9 cellular contexts compared by ENCODE assay signal in the genomic region with DNA sequence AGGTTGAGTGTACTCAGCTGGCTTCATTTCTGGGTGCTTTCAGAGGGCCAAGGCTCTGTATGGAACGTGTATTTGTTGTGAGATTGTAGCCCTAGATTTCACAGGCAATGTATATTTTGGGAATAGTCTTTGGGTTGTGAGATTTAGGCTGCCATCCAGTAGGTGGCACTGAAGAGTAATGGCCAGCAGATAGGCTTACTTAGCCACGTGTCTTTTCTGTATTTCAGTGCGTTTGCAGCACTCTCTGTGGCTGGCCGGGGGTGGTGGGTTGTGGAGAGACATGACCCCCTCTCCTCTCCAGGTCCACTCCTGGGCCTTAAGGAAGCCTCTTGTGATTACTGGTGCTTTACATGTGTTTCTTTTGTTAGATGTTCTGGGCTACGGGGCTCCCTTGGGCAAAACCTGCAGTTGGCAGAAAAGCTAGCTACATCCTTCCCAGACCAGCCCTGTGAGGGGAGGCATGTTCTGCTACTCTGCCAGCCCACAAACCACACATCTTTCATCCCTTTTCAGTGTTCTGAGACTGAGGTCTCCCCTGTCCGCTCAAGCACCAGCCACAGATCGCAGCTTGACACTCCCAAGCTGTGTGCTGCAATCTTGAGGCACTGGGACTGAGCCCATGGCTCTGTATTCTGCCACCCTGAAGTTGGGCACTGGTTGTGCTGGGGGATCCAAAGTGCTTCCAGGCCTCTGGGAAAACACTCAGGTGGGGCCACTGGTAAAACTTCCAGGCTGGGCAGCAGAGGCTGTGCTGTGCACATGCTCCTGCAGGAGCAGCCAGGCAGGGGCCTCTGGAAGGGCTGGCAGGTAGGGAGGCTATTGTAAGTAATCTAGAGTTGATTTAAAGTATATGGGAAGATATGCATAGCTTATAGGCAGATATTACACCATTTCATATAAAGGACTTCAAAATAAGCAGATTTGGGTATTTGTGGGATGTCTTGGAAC.
DNase-seq lines count a peak whose midpoint lies in the region; ATAC-seq and TF ChIP-seq lines count a peak whose summit lies in the region.
"Had no signal": no experiment of that assay in that cellular context is flagged by ENCODE, and none has a peak within 500 bp of the region (broad histone marks: within the 10 kb centered on the region; RNA-seq: fewer than 3 reads in every experiment).

No MANE protein-coding gene starts in this region.

- H3K36me3 ChIP-seq in BLaER1 (no peaks in the 10 kb centered on the region), MG63 (no peaks in the 10 kb centered on the region), transverse colon (no peaks in the 10 kb centered on the region)

- CTCF ChIA-PET in WTC11 (lab: Charles Lee) = interaction anchor here (0.6 to 1.7 kb wide), 6 partner anchors 10 to 387 kb away, joined by 3 to 6 read pairs (median 3); no protein-coding TSS in a partner anchor

- no peak overlapping the region for H3K4me3 ChIP-seq in BLaER1
- no peak overlapping the region for H3K4me3 ChIP-seq in MG63
- H3K4me3 ChIP-seq in transverse colon = no peak overlapping the region

- TF ChIP-seq CTCF in WTC11 (IDR thresholded peaks at IDR 0.05) = 0 out of 2 replicates have a peak, but pooled peaks have one; percentile 33
- TF ChIP-seq CTCF in transverse colon (IDR thresholded peaks at IDR 0.05) = peak in 4 of 5 experiments; percentile 25 to 49 (median 38)

- peak; percentile 23 for DNase-seq in MG63
- peak; percentile 60 for DNase-seq in WTC11 (ENCODE audit: low spot score)
- peak; percentile 40 for DNase-seq in iPS-NIHi11 (ENCODE audit: low spot score)
- peak; percentile 9 for DNase-seq in transverse colon
- no peak for DNase-seq in epidermal melanocyte (ENCODE audit: insufficient read length, low spot score)

- WGBS in transverse colon (ENCODE audit: low coverage in 1 of 2), 2 donors = 37 to 40% methylated on average over 1 to 7 of the region's 7 CpGs

- H3K9ac ChIP-seq in BLaER1 = no peak overlapping the region

- peak overlapping the region; percentile 27; the same call in 1 of the 2 replicates for H3K4me3 Mint-ChIP-seq in WTC11
- H3K4me3 Mint-ChIP-seq: naive thymus-derived CD8-positive, alpha-beta T cell had no signal

- no peaks in the 10 kb centered on the region for H3K36me3 Mint-ChIP-seq in WTC11
- H3K36me3 Mint-ChIP-seq: naive thymus-derived CD8-positive, alpha-beta T cell had no signal

- no peaks in the 10 kb centered on the region for H3K9me3 ChIP-seq in BLaER1
- H3K9me3 ChIP-seq in MG63 = no peaks in the 10 kb centered on the region
- no peaks in the 10 kb centered on the region for H3K9me3 ChIP-seq in transverse colon

- TF ChIP-seq EP300 in transverse colon (IDR thresholded peaks at IDR 0.05; ENCODE audit: low read depth) = no peak

- H3K27ac ChIP-seq in BLaER1 (no peak overlapping the region), transverse colon (no peak overlapping the region)

- no peaks in the 10 kb centered on the region for H3K27me3 ChIP-seq in BLaER1
- no peaks in the 10 kb centered on the region for H3K27me3 ChIP-seq in MG63
- no peaks in the 10 kb centered on the region for H3K27me3 ChIP-seq in transverse colon

- in situ Hi-C loops in transverse colon (cut with MboI; ENCODE audit: low pct_ligation_motif_present in 1 of 4, low pct_unique_long_range_greater_than_20kb in 1 of 4, low sequenced_read_pairs in 3 of 4) = no loop called here

- POLR2A ChIA-PET in WTC11 (lab: Charles Lee) = no interaction called here

- H4K20me1 ChIP-seq in BLaER1 = no peaks in the 10 kb centered on the region

- no peaks in the 10 kb centered on the region for H3K9me3 Mint-ChIP-seq in WTC11

- intact Hi-C loops in transverse colon (cut with DNase I; ENCODE audit: low total_unique reads) = no loop called here

- peaks cover 16% of the 10 kb centered on the region for H3K4me1 ChIP-seq in BLaER1
- no peaks in the 10 kb centered on the region for H3K4me1 ChIP-seq in transverse colon

- ATAC-seq in GM18502 (IDR thresholded peaks at IDR 0.05; ENCODE audit: poor library complexity, unreplicated experiment) = peak; percentile 96
- peak; percentile 97 for ATAC-seq in HG02642 (IDR thresholded peaks at IDR 0.05; ENCODE audit: poor library complexity, unreplicated experiment)
- peak; percentile 84 for ATAC-seq in WTC11
- ATAC-seq: naive thymus-derived CD8-positive, alpha-beta T cell had no signal

- TF ChIP-seq POLR2A in transverse colon (IDR thresholded peaks at IDR 0.05) = no peak

- H3K27me3 Mint-ChIP-seq in WTC11 (ENCODE audit: low read depth) = peaks cover 6% of the 10 kb centered on the region
- H3K27me3 Mint-ChIP-seq: naive thymus-derived CD8-positive, alpha-beta T cell had no signal

- H3K4me1 Mint-ChIP-seq in WTC11 = peaks cover 65% of the 10 kb centered on the region

- H3K4me2 ChIP-seq in BLaER1 = peak overlapping the region; percentile 66

- H3K27ac Mint-ChIP-seq in WTC11 = no peak overlapping the region; the same call in 1 of the 2 replicates
- H3K27ac Mint-ChIP-seq: naive thymus-derived CD8-positive, alpha-beta T cell had no signal

TF ChIP-seq in WTC11, 78 proteins besides CTCF, POLR2A, EP300 and RAD21 (continues in another document):
- no peak for TF ChIP-seq KAT7 (CRISPR knock-in tag; IDR thresholded peaks at IDR 0.05; ENCODE audit: borderline replicate concordance)
- no peak for TF ChIP-seq HMGA2 (CRISPR knock-in tag; IDR thresholded peaks at IDR 0.05)
- TF ChIP-seq ZNF219 (CRISPR knock-in tag; IDR thresholded peaks at IDR 0.05; ENCODE audit: borderline replicate concordance) = no peak
- TF ChIP-seq, protein P1, sequence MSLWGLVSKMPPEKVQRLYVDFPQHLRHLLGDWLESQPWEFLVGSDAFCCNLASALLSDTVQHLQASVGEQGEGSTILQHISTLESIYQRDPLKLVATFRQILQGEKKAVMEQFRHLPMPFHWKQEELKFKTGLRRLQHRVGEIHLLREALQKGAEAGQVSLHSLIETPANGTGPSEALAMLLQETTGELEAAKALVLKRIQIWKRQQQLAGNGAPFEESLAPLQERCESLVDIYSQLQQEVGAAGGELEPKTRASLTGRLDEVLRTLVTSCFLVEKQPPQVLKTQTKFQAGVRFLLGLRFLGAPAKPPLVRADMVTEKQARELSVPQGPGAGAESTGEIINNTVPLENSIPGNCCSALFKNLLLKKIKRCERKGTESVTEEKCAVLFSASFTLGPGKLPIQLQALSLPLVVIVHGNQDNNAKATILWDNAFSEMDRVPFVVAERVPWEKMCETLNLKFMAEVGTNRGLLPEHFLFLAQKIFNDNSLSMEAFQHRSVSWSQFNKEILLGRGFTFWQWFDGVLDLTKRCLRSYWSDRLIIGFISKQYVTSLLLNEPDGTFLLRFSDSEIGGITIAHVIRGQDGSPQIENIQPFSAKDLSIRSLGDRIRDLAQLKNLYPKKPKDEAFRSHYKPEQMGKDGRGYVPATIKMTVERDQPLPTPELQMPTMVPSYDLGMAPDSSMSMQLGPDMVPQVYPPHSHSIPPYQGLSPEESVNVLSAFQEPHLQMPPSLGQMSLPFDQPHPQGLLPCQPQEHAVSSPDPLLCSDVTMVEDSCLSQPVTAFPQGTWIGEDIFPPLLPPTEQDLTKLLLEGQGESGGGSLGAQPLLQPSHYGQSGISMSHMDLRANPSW (CRISPR knock-in tag; conservative IDR thresholded peaks at IDR 0.05; ENCODE audit: low read depth) = no peak
- no peak for TF ChIP-seq MXD4 (CRISPR knock-in tag; IDR thresholded peaks at IDR 0.05; ENCODE audit: borderline replicate concordance)
- no peak for TF ChIP-seq ZBTB21 (CRISPR knock-in tag; IDR thresholded peaks at IDR 0.05; ENCODE audit: borderline replicate concordance)
- TF ChIP-seq, protein P2, sequence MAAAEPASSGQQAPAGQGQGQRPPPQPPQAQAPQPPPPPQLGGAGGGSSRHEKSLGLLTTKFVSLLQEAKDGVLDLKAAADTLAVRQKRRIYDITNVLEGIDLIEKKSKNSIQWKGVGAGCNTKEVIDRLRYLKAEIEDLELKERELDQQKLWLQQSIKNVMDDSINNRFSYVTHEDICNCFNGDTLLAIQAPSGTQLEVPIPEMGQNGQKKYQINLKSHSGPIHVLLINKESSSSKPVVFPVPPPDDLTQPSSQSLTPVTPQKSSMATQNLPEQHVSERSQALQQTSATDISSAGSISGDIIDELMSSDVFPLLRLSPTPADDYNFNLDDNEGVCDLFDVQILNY (CRISPR knock-in tag; IDR thresholded peaks at IDR 0.05) = no peak
- TF ChIP-seq, protein P3, sequence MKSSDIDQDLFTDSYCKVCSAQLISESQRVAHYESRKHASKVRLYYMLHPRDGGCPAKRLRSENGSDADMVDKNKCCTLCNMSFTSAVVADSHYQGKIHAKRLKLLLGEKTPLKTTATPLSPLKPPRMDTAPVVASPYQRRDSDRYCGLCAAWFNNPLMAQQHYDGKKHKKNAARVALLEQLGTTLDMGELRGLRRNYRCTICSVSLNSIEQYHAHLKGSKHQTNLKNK (CRISPR knock-in tag; IDR thresholded peaks at IDR 0.05) = no peak
- TF ChIP-seq, protein P4, sequence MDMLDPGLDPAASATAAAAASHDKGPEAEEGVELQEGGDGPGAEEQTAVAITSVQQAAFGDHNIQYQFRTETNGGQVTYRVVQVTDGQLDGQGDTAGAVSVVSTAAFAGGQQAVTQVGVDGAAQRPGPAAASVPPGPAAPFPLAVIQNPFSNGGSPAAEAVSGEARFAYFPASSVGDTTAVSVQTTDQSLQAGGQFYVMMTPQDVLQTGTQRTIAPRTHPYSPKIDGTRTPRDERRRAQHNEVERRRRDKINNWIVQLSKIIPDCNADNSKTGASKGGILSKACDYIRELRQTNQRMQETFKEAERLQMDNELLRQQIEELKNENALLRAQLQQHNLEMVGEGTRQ (CRISPR knock-in tag; IDR thresholded peaks at IDR 0.05) = peak; percentile 78
- TF ChIP-seq ETV6 (CRISPR knock-in tag; IDR thresholded peaks at IDR 0.05) = 0 out of 2 replicates have a peak, but pooled peaks have one; percentile 60
- no peak for TF ChIP-seq ZNF121 (CRISPR knock-in tag; IDR thresholded peaks at IDR 0.05)
- TF ChIP-seq, protein P5, sequence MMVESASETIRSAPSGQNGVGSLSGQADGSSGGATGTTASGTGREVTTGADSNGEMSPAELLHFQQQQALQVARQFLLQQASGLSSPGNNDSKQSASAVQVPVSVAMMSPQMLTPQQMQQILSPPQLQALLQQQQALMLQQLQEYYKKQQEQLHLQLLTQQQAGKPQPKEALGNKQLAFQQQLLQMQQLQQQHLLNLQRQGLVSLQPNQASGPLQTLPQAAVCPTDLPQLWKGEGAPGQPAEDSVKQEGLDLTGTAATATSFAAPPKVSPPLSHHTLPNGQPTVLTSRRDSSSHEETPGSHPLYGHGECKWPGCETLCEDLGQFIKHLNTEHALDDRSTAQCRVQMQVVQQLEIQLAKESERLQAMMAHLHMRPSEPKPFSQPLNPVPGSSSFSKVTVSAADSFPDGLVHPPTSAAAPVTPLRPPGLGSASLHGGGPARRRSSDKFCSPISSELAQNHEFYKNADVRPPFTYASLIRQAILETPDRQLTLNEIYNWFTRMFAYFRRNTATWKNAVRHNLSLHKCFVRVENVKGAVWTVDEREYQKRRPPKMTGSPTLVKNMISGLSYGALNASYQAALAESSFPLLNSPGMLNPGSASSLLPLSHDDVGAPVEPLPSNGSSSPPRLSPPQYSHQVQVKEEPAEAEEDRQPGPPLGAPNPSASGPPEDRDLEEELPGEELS (CRISPR knock-in tag; IDR thresholded peaks at IDR 0.05) = no peak
- TF ChIP-seq CREB1 (CRISPR knock-in tag; IDR thresholded peaks at IDR 0.05) = no peak
